ENCODE assay signal across 2 cellular contexts in genomic region chr17:68516732-68517131, GRCh38.
TF ChIP-seq lines count a peak whose summit lies in the region.

No MANE protein-coding gene starts in this region.

TF ChIP-seq in IMR-90, 13 proteins besides CTCF, POLR2A, EP300 and RAD21 (continued from another document):
- TF ChIP-seq BHLHE40 (IDR thresholded peaks at IDR 0.05; ENCODE audit: low read depth, low read length) (no peak), RCOR1 (IDR thresholded peaks at IDR 0.05; ENCODE audit: insufficient replicate concordance, low read length) (no peak), FOS (IDR thresholded peaks at IDR 0.05; ENCODE audit: low read depth, low read length) (no peak), ELK1 (IDR thresholded peaks at IDR 0.05; ENCODE audit: borderline replicate concordance, low read depth, low read length) (no peak), CEBPB (IDR thresholded peaks at IDR 0.05; ENCODE audit: low read depth, low read length) (no peak), CHD1 (IDR thresholded peaks at IDR 0.05; ENCODE audit: low read depth, low read length) (no peak), USF2 (IDR thresholded peaks at IDR 0.05; ENCODE audit: low read depth, low read length) (no peak), NFE2L2 (IDR thresholded peaks at IDR 0.05; ENCODE audit: low read depth, low read length) (no peak), MAFK (IDR thresholded peaks at IDR 0.05; ENCODE audit: low read depth, low read length) (no peak)

TF ChIP-seq in SK-N-SH, 30 proteins besides CTCF, POLR2A, EP300 and RAD21 (continued from another document):
- no peak for TF ChIP-seq ZBTB33 (IDR thresholded peaks at IDR 0.05; ENCODE audit: borderline replicate concordance, low read depth)
- no peak for TF ChIP-seq NFIC (IDR thresholded peaks at IDR 0.05; ENCODE audit: borderline replicate concordance)
- TF ChIP-seq REST (IDR thresholded peaks at IDR 0.05; ENCODE audit: low read depth, low read length) = no peak
- no peak for TF ChIP-seq GATA2 (CRISPR knock-in tag; IDR thresholded peaks at IDR 0.05)
- no peak for TF ChIP-seq MEF2A (IDR thresholded peaks at IDR 0.05; ENCODE audit: borderline replicate concordance, low read depth)
- TF ChIP-seq SIN3A (IDR thresholded peaks at IDR 0.05; ENCODE audit: borderline replicate concordance, low read depth, low read length) = no peak
- no peak for TF ChIP-seq TCF12 (IDR thresholded peaks at IDR 0.05)
- TF ChIP-seq IRF3 (IDR thresholded peaks at IDR 0.05; ENCODE audit: low read depth, low read length) = no peak
